In the genomic region with DNA sequence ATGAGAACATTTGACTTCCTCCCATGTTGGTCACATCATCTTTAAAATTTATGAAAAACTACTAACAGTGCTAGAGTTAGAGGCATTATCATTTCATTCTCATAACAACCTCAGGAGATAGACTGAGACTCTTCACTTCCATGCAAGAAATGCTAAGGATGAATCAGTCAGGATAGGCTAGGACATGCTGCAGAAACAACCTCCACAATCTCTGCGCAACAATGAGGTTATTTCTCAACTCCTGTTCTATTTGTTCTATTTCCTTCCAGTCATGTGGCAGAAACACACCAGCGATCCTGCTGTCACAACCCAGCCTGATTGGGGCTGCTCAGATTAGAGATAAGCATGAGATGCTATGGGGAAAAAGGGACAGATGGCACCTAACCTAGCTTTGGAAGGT, we compare ENCODE assay signal across 21 cellular contexts. TPM values are rescaled to one million over a fixed set of nuclear protein-coding genes. Genes with fewer than 3 reads are reported as not detected.
DNase-seq lines count a peak whose midpoint lies in the region; ATAC-seq, FAIRE-seq and TF ChIP-seq lines count a peak whose summit lies in the region.
"Had no signal": no experiment of that assay in that cellular context is flagged by ENCODE, and none has a peak within 500 bp of the region (broad histone marks: within the 10 kb centered on the region; RNA-seq: fewer than 3 reads in every experiment).

No MANE protein-coding gene starts in this region.

- H3K79me2 ChIP-seq in GM12878 (ENCODE audit: control insufficient read depth, insufficient read depth, low read length): no peaks in the 10 kb centered on the region

- no peaks in the 10 kb centered on the region; the same call in 1 of the 3 replicates for H3K9me3 ChIP-seq in GM12878 (replicated peaks; ENCODE audit: control insufficient read depth, insufficient read depth, low read length)
- H3K9me3 ChIP-seq: A549, BLaER1 had no signal

- POLR2A ChIA-PET in GM12878 (lab: Charles Lee): interaction anchor here (0.6 kb wide), 1 partner anchor 76 kb away, joined by 3 read pairs; no protein-coding TSS in a partner anchor

- CTCF ChIA-PET in GM12878 (lab: Yijun Ruan, JAX): interaction anchor here (0.6 to 10.8 kb wide), 8 partner anchors 12 to 778 kb away, joined by 3 to 102 read pairs (median 3); no protein-coding TSS in a partner anchor

- 38% methylated on average over 2 of the region's 2 CpGs for WGBS in GM12878 (ENCODE audit: insufficient coverage, insufficient replicate concordance, low lambda C conversion rate, missing lambda C conversion rate)

- peak; percentile 7 for FAIRE-seq in GM12878 (lab: Jason Lieb, UNC)
- FAIRE-seq: A549, GM19239, H54 had no signal

- no peak for ATAC-seq in GM12878
- ATAC-seq: A549 had no signal

- TF ChIP-seq POLR2A in GM12878 (IDR thresholded peaks at IDR 0.05; ENCODE audit: low read depth, low read length): no peak

- TF ChIP-seq RAD21 in GM12878 (IDR thresholded peaks at IDR 0.05; ENCODE audit: insufficient read depth, low read depth, low read length): no peak

- H3K36me3 ChIP-seq in GM12878 (ENCODE audit: control insufficient read depth in 2 of 2, insufficient read depth in 2 of 2, low read length in 1 of 2): no peaks in the 10 kb centered on the region
- H3K36me3 ChIP-seq: BLaER1 had no signal

- SMC1A ChIA-PET in GM12878 (lab: Charles Lee; ENCODE audit: uncharacterized antibody, unreplicated experiment): interaction anchor here (0.8 to 1.4 kb wide), 3 partner anchors 9 to 13 kb away, joined by 4 to 9 read pairs (median 4); no protein-coding TSS in a partner anchor

- H2AFZ ChIP-seq in GM12878 (ENCODE audit: control insufficient read depth, low read depth, low read length): no peak overlapping the region
- H2AFZ ChIP-seq: GM23248 had no signal

- no TSS peak for BruUV-seq in GM12878 (replicated peaks; lab: Mats Ljungman, UMichigan)

- no peak overlapping the region for H3K4me3 ChIP-seq in GM12878
- no peak overlapping the region for H3K4me3 ChIP-seq in epithelial cell of esophagus (ENCODE audit: low read length)
- H3K4me3 ChIP-seq: A549, BLaER1, GM23248 had no signal

- H3K27ac ChIP-seq in GM12878 (ENCODE audit: control insufficient read depth, insufficient read depth): no peak overlapping the region
- H3K27ac ChIP-seq: 22Rv1, A549, BLaER1, GM23248, HL-60 had no signal

- no peak for TF ChIP-seq EP300 in GM12878 (IDR thresholded peaks at IDR 0.05; ENCODE audit: borderline replicate concordance in 1 of 2, control insufficient read depth in 1 of 2, low read depth in 2 of 2, low read length in 2 of 2)

- intact Hi-C loops in GM12878 (cut with micrococcal nuclease; ENCODE audit: unreplicated experiment): no loop called here

- in situ Hi-C loops in GM12878 (cut with MboI): no loop called here

- peaks cover 25% of the 10 kb centered on the region for H3K4me1 ChIP-seq in GM12878 (ENCODE audit: control insufficient read depth, insufficient read depth, low read length)
- H3K4me1 ChIP-seq: A549 had no signal

- RAD21 ChIA-PET in GM12878 (lab: Charles Lee; ENCODE audit: unreplicated experiment): interaction anchor here (0.7 kb wide), 1 partner anchor 15 kb away, joined by 3 read pairs; no protein-coding TSS in a partner anchor

- H4K20me1 ChIP-seq in GM12878 (ENCODE audit: control insufficient read depth, insufficient read depth): no peaks in the 10 kb centered on the region
- H4K20me1 ChIP-seq: BLaER1 had no signal

- no peak overlapping the region for H3K9ac ChIP-seq in GM12878 (ENCODE audit: control insufficient read depth, insufficient read depth, low read length)
- H3K9ac ChIP-seq: BLaER1, GM23248 had no signal

- no peaks in the 10 kb centered on the region; a peak in 1 of 4 replicates for H3K27me3 ChIP-seq in GM12878 (replicated peaks in 1 of 2; ENCODE audit: control insufficient read depth in 2 of 2, insufficient read depth in 2 of 2, low read length in 1 of 2)
- H3K27me3 ChIP-seq: BLaER1 had no signal

- no peak for TF ChIP-seq CTCF in GM12878 (IDR thresholded peaks at IDR 0.05 in 2 of 3, conservative IDR thresholded peaks at IDR 0.05 in 1 of 3; ENCODE audit: control insufficient read depth in 2 of 3, extremely low read depth in 1 of 3, insufficient read depth in 1 of 3, low read depth in 3 of 3, low read length in 3 of 3)
- no peak for TF ChIP-seq CTCF in epithelial cell of esophagus (IDR thresholded peaks at IDR 0.05; ENCODE audit: insufficient read depth, low read depth, low read length, missing control alignments)

- DNase-seq in NCI-H82 (lab: John Stamatoyannopoulos, UW) (peak; percentile 62), NCI-H82 treated with DMSO at 0.1 percent for 48 hours (lab: John Stamatoyannopoulos, UW; ENCODE audit: unreplicated experiment) (no peak), NCI-H2171 treated with DMSO at 0.1 percent for 48 hours (lab: John Stamatoyannopoulos, UW) (peak; percentile 71), GM12878 (ENCODE audit: low read depth, low spot score) (no peak), epithelial cell of esophagus (ENCODE audit: low read depth) (peak; percentile 10), NCI-H524 treated with DMSO at 0.1 percent for 48 hours (lab: John Stamatoyannopoulos, UW) (no peak), GM19240 (ENCODE audit: insufficient read length, low spot score) (no peak)
- no peak for DNase-seq in activated naive CD4-positive, alpha-beta T cell treated with Interleukin-2 at 50 U/mL for 16 hours
- DNase-seq: CD4-positive, alpha-beta memory T cell; DMS153; DMS79; GDM1; GM23248; HCEC 1CT; IMR-90 had no signal

- H3K4me2 ChIP-seq in GM12878 (ENCODE audit: control insufficient read depth, insufficient read depth): no peak overlapping the region
- H3K4me2 ChIP-seq: A549 had no signal

TF ChIP-seq in GM12878, 131 proteins besides CTCF, POLR2A, EP300 and RAD21 (continues in another document):
- TF ChIP-seq ATF7 (IDR thresholded peaks at IDR 0.05; ENCODE audit: low read depth): no peak
- TF ChIP-seq CBX5 (IDR thresholded peaks at IDR 0.05; ENCODE audit: low read depth): no peak
- TF ChIP-seq, protein P1, sequence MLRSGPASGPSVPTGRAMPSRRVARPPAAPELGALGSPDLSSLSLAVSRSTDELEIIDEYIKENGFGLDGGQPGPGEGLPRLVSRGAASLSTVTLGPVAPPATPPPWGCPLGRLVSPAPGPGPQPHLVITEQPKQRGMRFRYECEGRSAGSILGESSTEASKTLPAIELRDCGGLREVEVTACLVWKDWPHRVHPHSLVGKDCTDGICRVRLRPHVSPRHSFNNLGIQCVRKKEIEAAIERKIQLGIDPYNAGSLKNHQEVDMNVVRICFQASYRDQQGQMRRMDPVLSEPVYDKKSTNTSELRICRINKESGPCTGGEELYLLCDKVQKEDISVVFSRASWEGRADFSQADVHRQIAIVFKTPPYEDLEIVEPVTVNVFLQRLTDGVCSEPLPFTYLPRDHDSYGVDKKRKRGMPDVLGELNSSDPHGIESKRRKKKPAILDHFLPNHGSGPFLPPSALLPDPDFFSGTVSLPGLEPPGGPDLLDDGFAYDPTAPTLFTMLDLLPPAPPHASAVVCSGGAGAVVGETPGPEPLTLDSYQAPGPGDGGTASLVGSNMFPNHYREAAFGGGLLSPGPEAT (IDR thresholded peaks at IDR 0.05; ENCODE audit: low read depth): no peak
- TF ChIP-seq MYB (IDR thresholded peaks at IDR 0.05; ENCODE audit: borderline replicate concordance, low read depth, low read length): no peak
- no peak for TF ChIP-seq PML (IDR thresholded peaks at IDR 0.05; ENCODE audit: low read length)
- TF ChIP-seq POLR2AphosphoS5 (IDR thresholded peaks at IDR 0.05; ENCODE audit: low read length): no peak
- no peak for TF ChIP-seq WRNIP1 (IDR thresholded peaks at IDR 0.05; ENCODE audit: borderline replicate concordance, low read depth, low read length)
- no peak for TF ChIP-seq CEBPB (IDR thresholded peaks at IDR 0.05; ENCODE audit: borderline replicate concordance in 1 of 2, low read depth in 2 of 2, low read length in 2 of 2)
- TF ChIP-seq MTA2 (IDR thresholded peaks at IDR 0.05; ENCODE audit: low read depth): no peak
- TF ChIP-seq NFYA (IDR thresholded peaks at IDR 0.05; ENCODE audit: borderline replicate concordance, low read depth, low read length): no peak
- TF ChIP-seq DPF2 (IDR thresholded peaks at IDR 0.05): no peak
- TF ChIP-seq ZNF24 (IDR thresholded peaks at IDR 0.05): no peak
- no peak for TF ChIP-seq RAD51 (IDR thresholded peaks at IDR 0.05)

RNA-seq across cellular contexts. Expression of a gene that starts 49.0 kb away (rescaled TPM):
- total RNA-seq in GM12878 (2013; cell fraction: nucleolus; rRNA removed): 40.3 and 48.3 TPM in 2 replicates
- total RNA-seq in GM12878 (2014; rRNA removed) (19.5 and 20.7 TPM in 2 replicates), GM12878 (2014; rRNA removed; fragmentation: Illumina TruSeq; extraction: Trizol) (30.8 and 31.2 TPM in 2 replicates), GM12878 (2021) (30.9 and 31.3 TPM in 2 replicates)
- 17.2 TPM for polyA plus RNA-seq in GM12878 (2011; ENCODE audit: low read depth)
- polyA plus RNA-seq in GM12878 (2011; rRNA removed) (30.9 and 51.7 TPM in 2 replicates), GM12878 (2014; fragmentation: Illumina TruSeq; extraction: Trizol) (24.4 and 32.6 TPM in 2 replicates), GM12878 (2014; fragmentation: Nextera tagmentation; extraction: Ambion mirVana) (10 to 100 TPM; 17.2 to 21.9 TPM), GM12878 (2014; rRNA removed) (13.3 and 15.4 TPM in 2 replicates), GM12878 (2016; fragmentation: Nextera tagmentation; extraction: Ambion mirVana) (10 to 100 TPM; 40.9 to 41.3 TPM)
- polyA plus RNA-seq in GM12878 (2011; cell fraction: cytosol; rRNA removed): 13.8 and 17.2 TPM in 2 replicates
- 13.6 and 13.8 TPM in 2 replicates for polyA plus RNA-seq in GM12878 (2011; cell fraction: nucleus; rRNA removed)
- 37.5 and 38.1 TPM in 2 replicates for polyA plus RNA-seq in GM12878 (2012)
- 29.8 and 41.5 TPM in 2 replicates for polyA minus RNA-seq in GM12878 (2011; rRNA and poly(A)+ RNA removed)
- 17.2 and 21.1 TPM in 2 replicates for polyA minus RNA-seq in GM12878 (2011; cell fraction: cytosol; rRNA and poly(A)+ RNA removed)
- polyA minus RNA-seq in GM12878 (2011; cell fraction: nucleus; rRNA and poly(A)+ RNA removed): 6.3 and 9.6 TPM in 2 replicates

Comparison
In these comparisons a context has a peak if more than half of its experiments do, and no peak if none do; other contexts are left out.
1. DNase-seq: peak in NCI-H82 (single experiment), NCI-H2171 treated with DMSO at 0.1 percent for 48 hours (single experiment) and epithelial cell of esophagus (single experiment); none in NCI-H82 treated with DMSO at 0.1 percent for 48 hours (single experiment), GM12878 (single experiment), activated naive CD4-positive, alpha-beta T cell treated with Interleukin-2 at 50 U/mL for 16 hours (single experiment), NCI-H524 treated with DMSO at 0.1 percent for 48 hours (single experiment) and GM19240 (single experiment).